In genomic region chr2:17181051-17181450, GRCh38 we compare ENCODE assay signal across 8 cellular contexts.
"Had no signal": no experiment of that assay in that cellular context is flagged by ENCODE, and none has a peak within 500 bp of the region (broad histone marks: within the 10 kb centered on the region; RNA-seq: fewer than 3 reads in every experiment).

No MANE protein-coding gene starts in this region.

- H3K4me3 ChIP-seq: GM12878 had no signal

- FAIRE-seq: G401.6, GM12878, GM12891, GM12892, GM18507, GM19239 had no signal

- ATAC-seq: GM12878 had no signal

- DNase-seq: GDM1, GF-D8 had no signal
